ENCODE assay signal across 9 cellular contexts in genomic region chr16:789451-789850, GRCh38. TPM values are rescaled to one million over a fixed set of nuclear protein-coding genes. Genes with fewer than 3 reads are reported as not detected.
DNase-seq lines count a peak whose midpoint lies in the region; ATAC-seq and TF ChIP-seq lines count a peak whose summit lies in the region.
"Had no signal": no experiment of that assay in that cellular context is flagged by ENCODE, and none has a peak within 500 bp of the region (broad histone marks: within the 10 kb centered on the region; RNA-seq: fewer than 3 reads in every experiment).

No MANE protein-coding gene starts in this region.

- H3K27ac Mint-ChIP-seq in activated naive CD8-positive, alpha-beta T cell treated with anti-CD3 and anti-CD28 coated beads, Interleukin-2, amount 50 U/mL, for 24 hours = no peak overlapping the region

- H3K4me3 ChIP-seq in AG10803 (ENCODE audit: low read length) (peak overlapping the region; percentile 78), HL-60 (replicated peaks; ENCODE audit: insufficient read depth, low read length) (peak overlapping the region; percentile 98), mesodermal cell (ENCODE audit: extremely low read depth, insufficient read depth, low read length, poor library complexity, severe bottlenecking) (peak overlapping the region; percentile 79)

- intact Hi-C loops in Right ventricle myocardium superior (cut with DNase I) = no loop called here

- no peak for DNase-seq in AG10803 (ENCODE audit: low read depth)
- no peak for DNase-seq in HL-60 (ENCODE audit: low read depth in 1 of 2, low spot score in 1 of 2)
- DNase-seq in activated naive CD8-positive, alpha-beta T cell treated with anti-CD3 and anti-CD28 coated beads, Interleukin-2, amount 50 U/mL, for 24 hours = no peak
- no peak for DNase-seq in cerebellar cortex (ENCODE audit: low spot score)
- no peak for DNase-seq in EL
- no peak for DNase-seq in NCI-H524 (lab: John Stamatoyannopoulos, UW)
- no peak for DNase-seq in Right ventricle myocardium superior

- no peaks in the 10 kb centered on the region for H3K4me1 ChIP-seq in mesodermal cell (ENCODE audit: control insufficient read depth, insufficient read depth, low read length, poor library complexity, severe bottlenecking)

- H3K36me3 ChIP-seq in mesodermal cell (ENCODE audit: control insufficient read depth, insufficient read depth, low read length) = peaks cover 66% of the 10 kb centered on the region

- WGBS in mesodermal cell (ENCODE audit: insufficient coverage in 2 of 2), 2 experiments = 94 to 96% methylated on average over 8 to 19 of the region's 19 CpGs

- H3K9me3 Mint-ChIP-seq in activated naive CD8-positive, alpha-beta T cell treated with anti-CD3 and anti-CD28 coated beads, Interleukin-2, amount 50 U/mL, for 24 hours = no peaks in the 10 kb centered on the region

- H3K27me3 Mint-ChIP-seq in activated naive CD8-positive, alpha-beta T cell treated with anti-CD3 and anti-CD28 coated beads, Interleukin-2, amount 50 U/mL, for 24 hours = no peaks in the 10 kb centered on the region

- H3K36me3 Mint-ChIP-seq in activated naive CD8-positive, alpha-beta T cell treated with anti-CD3 and anti-CD28 coated beads, Interleukin-2, amount 50 U/mL, for 24 hours (ENCODE audit: low read depth) = peaks cover 16% of the 10 kb centered on the region

- TF ChIP-seq CTCF in AG10803 (conservative IDR thresholded peaks at IDR 0.05; ENCODE audit: low read length) (no peak), HL-60 (IDR thresholded peaks at IDR 0.05; ENCODE audit: insufficient read depth, low read length) (no peak)

- H3K27me3 ChIP-seq in HL-60 (ENCODE audit: insufficient read depth, poor library complexity, severe bottlenecking) = no peaks in the 10 kb centered on the region

- H3K27ac ChIP-seq in HL-60 (replicated peaks) = no peak overlapping the region
- H3K27ac ChIP-seq in mesodermal cell (ENCODE audit: low read depth, low read length, severe bottlenecking) = no peak overlapping the region

- ATAC-seq in activated naive CD8-positive, alpha-beta T cell treated with anti-CD3 and anti-CD28 coated beads, Interleukin-2, amount 50 U/mL, for 24 hours = no peak
- no peak for ATAC-seq in Right ventricle myocardium superior (ENCODE audit: poor library complexity)

- H3K4me3 Mint-ChIP-seq in activated naive CD8-positive, alpha-beta T cell treated with anti-CD3 and anti-CD28 coated beads, Interleukin-2, amount 50 U/mL, for 24 hours = peak overlapping the region; percentile 72

- H3K9me3 ChIP-seq in mesodermal cell (ENCODE audit: control insufficient read depth, low read length) = no peaks in the 10 kb centered on the region

- peaks cover 7% of the 10 kb centered on the region for H3K4me1 Mint-ChIP-seq in activated naive CD8-positive, alpha-beta T cell treated with anti-CD3 and anti-CD28 coated beads, Interleukin-2, amount 50 U/mL, for 24 hours

RNA-seq across cellular contexts. Expression of gene CHTF18, which starts 1.0 kb away (rescaled TPM):
- 36.2 TPM for polyA plus RNA-seq in mesodermal cell (2013, experiment 1 of 2)
- polyA plus RNA-seq in mesodermal cell (2013, experiment 2 of 2) = 36.7 TPM
- total RNA-seq in Right ventricle myocardium superior = 3.7 TPM

RNA-seq across cellular contexts. Expression of gene RPUSD1, which starts 1.3 kb away (rescaled TPM):
- polyA plus RNA-seq in mesodermal cell (2013, experiment 1 of 2) = 16.5 TPM
- 14.0 TPM for polyA plus RNA-seq in mesodermal cell (2013, experiment 2 of 2)
- 7.8 TPM for total RNA-seq in Right ventricle myocardium superior

RNA-seq across cellular contexts. Expression of gene GNG13, which starts 11.1 kb away (rescaled TPM):
- polyA plus RNA-seq in mesodermal cell (2013, experiment 1 of 2) = not detected
- polyA plus RNA-seq in mesodermal cell (2013, experiment 2 of 2) = not detected
- not detected for total RNA-seq in Right ventricle myocardium superior
- total RNA-seq: lower leg skin had no signal

RNA-seq across cellular contexts. Expression of gene MSLN, which starts 28.9 kb away (rescaled TPM):
- polyA plus RNA-seq in mesodermal cell (2013, experiment 1 of 2) = not detected
- polyA plus RNA-seq in mesodermal cell (2013, experiment 2 of 2) = not detected
- total RNA-seq in Right ventricle myocardium superior = 1.0 TPM

RNA-seq across cellular contexts. Expression of gene CIAO3, which starts 48.7 kb away (rescaled TPM):
- polyA plus RNA-seq in mesodermal cell (2013, experiment 1 of 2) = 38.7 TPM
- 27.2 TPM for polyA plus RNA-seq in mesodermal cell (2013, experiment 2 of 2)
- total RNA-seq in Right ventricle myocardium superior = 29.2 TPM
